In genomic region chr3:186209810-186210752, GRCh38 we compare ENCODE assay signal across 8 cellular contexts.
DNase-seq lines count a peak whose midpoint lies in the region; ATAC-seq and TF ChIP-seq lines count a peak whose summit lies in the region.

No MANE protein-coding gene starts in this region.

- peaks cover 0 to 22% of the 10 kb centered on the region in 2 donors for H3K4me1 ChIP-seq in right atrium auricular region

- no peaks in the 10 kb centered on the region for H3K9me3 ChIP-seq in right atrium auricular region

- H3K4me3 ChIP-seq in right atrium auricular region (no peak overlapping the region), skeletal muscle cell (ENCODE audit: low read depth, low read length) (peak overlapping the region; percentile 22)

- peak overlapping the region; percentile 67 to 83 for H3K27ac ChIP-seq in right atrium auricular region

- H3K27me3 ChIP-seq in right atrium auricular region = no peaks in the 10 kb centered on the region

- ATAC-seq in GM21367 (IDR thresholded peaks at IDR 0.05; ENCODE audit: unreplicated experiment) (peak; percentile 55), HG02623 (IDR thresholded peaks at IDR 0.05; ENCODE audit: unreplicated experiment) (no peak), HG03108 (IDR thresholded peaks at IDR 0.05; ENCODE audit: unreplicated experiment) (no peak)

- DNase-seq in NCI-H128 (lab: John Stamatoyannopoulos, UW; ENCODE audit: unreplicated experiment) (peak; percentile 13), amniotic epithelial cell (ENCODE audit: low read depth) (peak; percentile 82), right atrium auricular region (ENCODE audit: low spot score) (no peak), skeletal muscle cell (ENCODE audit: low read depth) (peak; percentile 63), NCI-H2171 treated with DMSO at 0.1 percent for 48 hours (lab: John Stamatoyannopoulos, UW) (no peak)

- TF ChIP-seq CTCF in right atrium auricular region (IDR thresholded peaks at IDR 0.05) = no peak

- H3K36me3 ChIP-seq in right atrium auricular region = no peaks in the 10 kb centered on the region

Comparison
In these comparisons a context has a peak if more than half of its experiments do, and no peak if none do; other contexts are left out.
1. DNase-seq: peak in NCI-H128 (single experiment), amniotic epithelial cell (single experiment) and skeletal muscle cell (single experiment); none in right atrium auricular region (single experiment) and NCI-H2171 treated with DMSO at 0.1 percent for 48 hours (single experiment).